8 cellular contexts compared by ENCODE assay signal in genomic region chr3:107928084-107928445, GRCh38.
A peak's percentile ranks its signal among the peaks of the same experiment; 100 is the strongest.
DNase-seq lines count a peak whose midpoint lies in the region; ATAC-seq and TF ChIP-seq lines count a peak whose summit lies in the region.

No MANE protein-coding gene starts in this region.

- peak overlapping the region; percentile 91 for H3K4me2 ChIP-seq in trophoblast cell (ENCODE audit: low read length)

- peaks cover 0 to 4% (median 0%) of the 10 kb centered on the region in 3 donors for H3K9me3 Mint-ChIP-seq in IgD-negative memory B cell
- peaks cover 0 to 4% of the 10 kb centered on the region in 2 donors for H3K9me3 Mint-ChIP-seq in activated naive CD4-positive, alpha-beta T cell treated with anti-CD3 and anti-CD28 coated beads, Interleukin-2, amount 50 U/mL, for 72 hours

- peaks cover 3% of the 10 kb centered on the region for H3K79me2 ChIP-seq in trophoblast cell (ENCODE audit: control insufficient read depth, insufficient read depth, low read length, poor library complexity)

- H3K36me3 Mint-ChIP-seq in IgD-negative memory B cell: no peaks in the 10 kb centered on the region
- no peaks in the 10 kb centered on the region for H3K36me3 Mint-ChIP-seq in activated naive CD4-positive, alpha-beta T cell treated with anti-CD3 and anti-CD28 coated beads, Interleukin-2, amount 50 U/mL, for 72 hours

- WGBS in trophoblast cell (ENCODE audit: extremely low coverage, insufficient coverage, insufficient read length): no CpG with 5 or more reads among the region's 8 CpGs

- H2BK120ac ChIP-seq in trophoblast cell (ENCODE audit: insufficient read depth, low read length, poor library complexity): peak overlapping the region; percentile 73

- peak overlapping the region; percentile 86 to 92 (median 90) for H3K4me3 Mint-ChIP-seq in IgD-negative memory B cell

- peak overlapping the region; percentile 69 for H2AFZ ChIP-seq in trophoblast cell (ENCODE audit: insufficient read depth, low read length, poor library complexity)

- no peak overlapping the region for H3K9ac ChIP-seq in trophoblast cell (ENCODE audit: low read length)

- H3K18ac ChIP-seq in trophoblast cell (ENCODE audit: low read length): no peak overlapping the region

- no peaks in the 10 kb centered on the region; the same call in 1 of the 2 replicates for H3K27me3 ChIP-seq in GM06990 (replicated peaks; ENCODE audit: control insufficient read depth, insufficient read depth, low read length)
- no peaks in the 10 kb centered on the region for H3K27me3 ChIP-seq in trophoblast cell (ENCODE audit: insufficient read depth, low read length)

- TF ChIP-seq CTCF in GM06990 (IDR thresholded peaks at IDR 0.05; ENCODE audit: insufficient read depth, low read length, poor library complexity, severe bottlenecking): no peak

- H3K4me3 ChIP-seq in GM06990 (replicated peaks; ENCODE audit: low read depth, low read length) (peak overlapping the region; percentile 66), trophoblast cell (ENCODE audit: low read depth, low read length) (peak overlapping the region; percentile 70)

- H3K79me1 ChIP-seq in trophoblast cell (ENCODE audit: low read length): peaks cover 8% of the 10 kb centered on the region

- peak overlapping the region; percentile 31 for H4K12ac ChIP-seq in trophoblast cell (ENCODE audit: low read depth, low read length)

- H3K27ac Mint-ChIP-seq in IgD-negative memory B cell: no peak overlapping the region
- H3K27ac Mint-ChIP-seq in activated naive CD4-positive, alpha-beta T cell treated with anti-CD3 and anti-CD28 coated beads, Interleukin-2, amount 50 U/mL, for 72 hours: peak overlapping the region; percentile 16 to 60

- H3K27me3 Mint-ChIP-seq in IgD-negative memory B cell: peaks cover 15% of the 10 kb centered on the region

- peaks cover 3% of the 10 kb centered on the region for H3K9me3 ChIP-seq in trophoblast cell (ENCODE audit: insufficient read depth, low read depth, low read length)

- H2AK5ac ChIP-seq in trophoblast cell (ENCODE audit: low read length): no peak overlapping the region

- peak; percentile 36 for ATAC-seq in GM21528 (IDR thresholded peaks at IDR 0.05; ENCODE audit: low FRiP score, unreplicated experiment)
- peak; percentile 47 to 56 for ATAC-seq in activated naive CD4-positive, alpha-beta T cell treated with anti-CD3 and anti-CD28 coated beads, Interleukin-2, amount 50 U/mL, for 72 hours
- ATAC-seq in left ventricle myocardium superior: peak; percentile 54

- H3K23ac ChIP-seq in trophoblast cell (ENCODE audit: low read length): no peak overlapping the region

- H2BK5ac ChIP-seq in trophoblast cell (ENCODE audit: low read depth, low read length, poor library complexity): no peak overlapping the region

- H3K27ac ChIP-seq in trophoblast cell (ENCODE audit: low read depth, low read length): no peak overlapping the region

- peak overlapping the region; percentile 45 for H4K91ac ChIP-seq in trophoblast cell (ENCODE audit: low read depth, low read length)

- H3K36me3 ChIP-seq in GM06990 (ENCODE audit: control insufficient read depth, insufficient read depth, low read length) (no peaks in the 10 kb centered on the region), trophoblast cell (ENCODE audit: control insufficient read depth in 1 of 2, insufficient read depth in 2 of 2, low read length in 2 of 2) (no peaks in the 10 kb centered on the region)

- H4K8ac ChIP-seq in trophoblast cell (ENCODE audit: low read depth, low read length): peak overlapping the region; percentile 78

- H2BK12ac ChIP-seq in trophoblast cell (ENCODE audit: low read length): no peak overlapping the region

- no peak overlapping the region for H3K4ac ChIP-seq in trophoblast cell (ENCODE audit: low read depth, low read length)

- peak overlapping the region; percentile 61 for H3K14ac ChIP-seq in trophoblast cell (ENCODE audit: low read length)

- H3K4me1 ChIP-seq in trophoblast cell (ENCODE audit: control insufficient read depth in 1 of 2, insufficient read depth in 2 of 2, low read length in 2 of 2): peaks cover 0 to 4% of the 10 kb centered on the region in 2 experiments

- DNase-seq in GM06990 (ENCODE audit: extremely low read depth, insufficient read length) (no peak), left ventricle myocardium superior (no peak), trophoblast cell (peak in 1 of 2 donors; percentile 55), NK-92 (lab: John Stamatoyannopoulos, UW; ENCODE audit: unreplicated experiment) (no peak), KG1 (lab: John Stamatoyannopoulos, UW) (no peak)
- no peak for DNase-seq in activated naive CD4-positive, alpha-beta T cell treated with anti-CD3 and anti-CD28 coated beads, Interleukin-2, amount 50 U/mL, for 72 hours (ENCODE audit: low spot score in 2 of 2)

- intact Hi-C loops in left ventricle myocardium superior (cut with micrococcal nuclease): no loop called here

- peaks cover 4 to 9% (median 5%) of the 10 kb centered on the region in 3 donors for H3K4me1 Mint-ChIP-seq in IgD-negative memory B cell

Comparison
In these comparisons a context has a peak if more than half of its experiments do, and no peak if none do; other contexts are left out.
1. H3K27ac Mint-ChIP-seq: peak in activated naive CD4-positive, alpha-beta T cell treated with anti-CD3 and anti-CD28 coated beads, Interleukin-2, amount 50 U/mL, for 72 hours (2 of 2); none in IgD-negative memory B cell (0 of 3).
2. Peak in every context shown above with its lines, with median percentiles within 50 percentile points of each other: ATAC-seq.